Comparison of ENCODE assay signal across 1 cellular context in the genomic region with DNA sequence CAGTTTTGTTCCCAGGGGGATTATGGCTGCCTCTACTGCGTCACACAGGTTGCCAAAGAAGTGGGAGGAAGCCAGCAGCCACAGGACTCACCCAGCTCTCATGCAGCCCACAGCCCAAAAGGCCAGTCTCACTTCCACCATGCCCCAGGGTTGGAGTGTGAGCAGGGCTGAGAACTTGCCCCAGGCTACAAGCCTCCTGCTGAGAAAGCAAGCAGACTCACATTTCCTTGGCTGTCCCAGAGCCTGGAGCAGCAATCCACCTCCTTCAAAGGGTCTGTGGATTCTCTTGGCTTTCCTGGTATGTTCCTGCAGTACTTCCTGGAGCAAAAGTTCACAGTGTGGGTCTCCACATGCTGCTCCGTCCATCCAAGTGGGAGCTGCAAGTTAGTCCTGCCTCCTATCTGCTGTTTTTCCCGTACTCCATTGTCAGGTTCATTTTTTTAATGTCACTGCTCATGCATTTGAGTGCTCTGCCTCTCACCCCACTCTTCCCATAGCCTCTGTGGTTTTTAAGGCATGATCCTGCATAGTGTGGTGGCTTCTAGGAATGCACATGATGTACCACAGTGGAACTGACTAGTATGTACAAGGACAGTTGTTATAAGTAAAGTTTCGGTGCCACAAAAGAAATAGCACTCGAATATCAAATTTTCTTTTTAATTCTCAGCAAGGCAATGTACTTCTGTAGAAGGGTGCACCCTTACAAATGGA.
TF ChIP-seq lines count a peak whose summit lies in the region.

No MANE protein-coding gene starts in this region.

TF ChIP-seq in HCT116, 20 proteins besides CTCF, POLR2A, EP300 and RAD21 (continued from another document):
- TF ChIP-seq, protein P1, sequence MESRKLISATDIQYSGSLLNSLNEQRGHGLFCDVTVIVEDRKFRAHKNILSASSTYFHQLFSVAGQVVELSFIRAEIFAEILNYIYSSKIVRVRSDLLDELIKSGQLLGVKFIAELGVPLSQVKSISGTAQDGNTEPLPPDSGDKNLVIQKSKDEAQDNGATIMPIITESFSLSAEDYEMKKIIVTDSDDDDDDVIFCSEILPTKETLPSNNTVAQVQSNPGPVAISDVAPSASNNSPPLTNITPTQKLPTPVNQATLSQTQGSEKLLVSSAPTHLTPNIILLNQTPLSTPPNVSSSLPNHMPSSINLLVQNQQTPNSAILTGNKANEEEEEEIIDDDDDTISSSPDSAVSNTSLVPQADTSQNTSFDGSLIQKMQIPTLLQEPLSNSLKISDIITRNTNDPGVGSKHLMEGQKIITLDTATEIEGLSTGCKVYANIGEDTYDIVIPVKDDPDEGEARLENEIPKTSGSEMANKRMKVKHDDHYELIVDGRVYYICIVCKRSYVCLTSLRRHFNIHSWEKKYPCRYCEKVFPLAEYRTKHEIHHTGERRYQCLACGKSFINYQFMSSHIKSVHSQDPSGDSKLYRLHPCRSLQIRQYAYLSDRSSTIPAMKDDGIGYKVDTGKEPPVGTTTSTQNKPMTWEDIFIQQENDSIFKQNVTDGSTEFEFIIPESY (IDR thresholded peaks at IDR 0.05; ENCODE audit: extremely low read depth, insufficient replicate concordance, low read length): no peak
